ENCODE assay signal across 29 cellular contexts in the genomic region with DNA sequence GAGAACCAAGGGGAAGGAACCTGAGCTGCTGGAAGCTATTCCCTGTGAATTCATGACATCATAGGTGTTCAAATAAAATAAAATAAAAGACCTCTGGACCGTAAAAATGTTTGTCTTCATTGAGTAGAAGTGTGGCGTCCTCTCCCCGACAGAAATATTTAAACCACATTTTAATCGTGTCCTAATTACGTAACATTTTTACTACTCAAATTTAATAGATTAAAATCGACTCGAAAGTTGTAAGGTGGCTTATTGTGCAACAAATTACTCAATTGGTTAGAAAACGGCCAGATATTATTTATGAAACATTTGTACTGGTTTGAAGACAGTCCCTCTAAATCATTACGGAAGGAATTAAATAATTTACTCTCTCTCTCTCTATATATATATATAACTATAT.
"Had no signal": no experiment of that assay in that cellular context is flagged by ENCODE, and none has a peak within 500 bp of the region (broad histone marks: within the 10 kb centered on the region; RNA-seq: fewer than 3 reads in every experiment).

No MANE protein-coding gene starts in this region.

- H3K27ac Mint-ChIP-seq: activated CD4-positive, alpha-beta memory T cell treated with anti-CD3 and anti-CD28 coated beads for 36 hours; activated CD4-positive, alpha-beta T cell treated with anti-CD3 and anti-CD28 coated beads for 36 hours; activated CD4-positive, alpha-beta T cell treated with anti-CD3 and anti-CD28 coated beads, Interleukin-2, amount 10 ng/mL, durations not matched to agents 24 days and 14 days; activated CD8-positive, alpha-beta T cell treated with anti-CD3 and anti-CD28 coated beads, Interleukin-2, amount 10 ng/mL, durations not matched to agents 7 days and 5 days; activated naive CD4-positive, alpha-beta T cell treated with anti-CD3 and anti-CD28 coated beads, Interleukin-2, amount 10 ng/mL, durations not matched to agents 7 days and 5 days; activated naive CD4-positive, alpha-beta T cell treated with anti-CD3 and anti-CD28 coated beads, Interleukin-2, amount 50 U/mL, for 72 hours; activated naive CD8-positive, alpha-beta T cell treated with anti-CD3 and anti-CD28 coated beads, Interleukin-2, amount 10 ng/mL, durations not matched to agents 7 days and 5 days; activated T-cell treated with anti-CD3 and anti-CD28 coated beads, Interleukin-2, amount 50 U/mL, for 24 hours; activated T-cell treated with anti-CD3 and anti-CD28 coated beads, Interleukin-2, amount 50 U/mL, for 72 hours; brain had no signal

- H3K4me1 ChIP-seq: ascending aorta, breast epithelium, colonic mucosa, esophagus squamous epithelium, gastroesophageal sphincter had no signal

- H3K4me1 Mint-ChIP-seq: activated CD4-positive, alpha-beta T cell treated with anti-CD3 and anti-CD28 coated beads for 36 hours; activated naive CD8-positive, alpha-beta T cell treated with anti-CD3 and anti-CD28 coated beads, Interleukin-2, amount 10 ng/mL, durations not matched to agents 7 days and 5 days; brain had no signal

- H3K36me3 Mint-ChIP-seq: activated CD4-positive, alpha-beta memory T cell treated with anti-CD3 and anti-CD28 coated beads for 36 hours; activated naive CD4-positive, alpha-beta T cell treated with anti-CD3 and anti-CD28 coated beads, Interleukin-2, amount 10 ng/mL, durations not matched to agents 7 days and 5 days; activated naive CD4-positive, alpha-beta T cell treated with anti-CD3 and anti-CD28 coated beads, Interleukin-2, amount 50 U/mL, for 72 hours; activated naive CD8-positive, alpha-beta T cell treated with anti-CD3 and anti-CD28 coated beads, Interleukin-2, amount 10 ng/mL, durations not matched to agents 7 days and 5 days; brain had no signal

- DNase-seq: activated CD4-positive, alpha-beta memory T cell treated with anti-CD3 and anti-CD28 coated beads for 36 hours; activated CD4-positive, alpha-beta T cell treated with anti-CD3 and anti-CD28 coated beads for 36 hours; activated CD4-positive, CD25-positive, alpha-beta regulatory T cell; activated CD4-positive, CD25-positive, alpha-beta regulatory T cell treated with anti-CD3 and anti-CD28 coated beads, Interleukin-2, amount 50 U/mL, for 72 hours; activated CD8-positive, alpha-beta memory T cell treated with anti-CD3 and anti-CD28 coated beads, Interleukin-2, amount 50 U/mL, for 48 hours; activated CD8-positive, alpha-beta T cell treated with anti-CD3 and anti-CD28 coated beads, Interleukin-2, amount 10 ng/mL, durations not matched to agents 7 days and 5 days; activated gamma-delta T cell; activated naive CD4-positive, alpha-beta T cell; activated naive CD4-positive, alpha-beta T cell treated with anti-CD3 and anti-CD28 coated beads, Interleukin-2, amount 10 ng/mL, durations not matched to agents 7 days and 5 days; activated naive CD8-positive, alpha-beta T cell treated with anti-CD3 and anti-CD28 coated beads, Interleukin-2, amount 10 ng/mL, durations not matched to agents 7 days and 5 days; activated T-cell treated with anti-CD3 and anti-CD28 coated beads for 4 hours; activated T-cell treated with anti-CD3 and anti-CD28 coated beads, Interleukin-2, amount 50 U/mL, for 24 hours; activated T-cell treated with anti-CD3 and anti-CD28 coated beads, Interleukin-2, amount 50 U/mL, for 72 hours; central memory CD4-positive, alpha-beta T cell; cerebellar nuclear complex; effector CD8-positive, alpha-beta T cell; esophagus squamous epithelium; foreskin melanocyte; T-helper 2 cell had no signal

- H3K4me3 Mint-ChIP-seq: activated CD4-positive, alpha-beta memory T cell treated with anti-CD3 and anti-CD28 coated beads for 36 hours; activated CD4-positive, alpha-beta T cell treated with anti-CD3 and anti-CD28 coated beads for 36 hours; activated CD4-positive, alpha-beta T cell treated with anti-CD3 and anti-CD28 coated beads, Interleukin-2, amount 10 ng/mL, durations not matched to agents 24 days and 14 days; activated CD8-positive, alpha-beta T cell treated with anti-CD3 and anti-CD28 coated beads, Interleukin-2, amount 10 ng/mL, durations not matched to agents 7 days and 5 days; activated naive CD4-positive, alpha-beta T cell treated with anti-CD3 and anti-CD28 coated beads, Interleukin-2, amount 10 ng/mL, durations not matched to agents 7 days and 5 days; activated naive CD8-positive, alpha-beta T cell treated with anti-CD3 and anti-CD28 coated beads, Interleukin-2, amount 10 ng/mL, durations not matched to agents 7 days and 5 days; activated T-cell treated with anti-CD3 and anti-CD28 coated beads, Interleukin-2, amount 50 U/mL, for 24 hours; activated T-cell treated with anti-CD3 and anti-CD28 coated beads, Interleukin-2, amount 50 U/mL, for 72 hours; brain had no signal

- H3K9me3 Mint-ChIP-seq: activated CD4-positive, alpha-beta memory T cell treated with anti-CD3 and anti-CD28 coated beads for 36 hours; activated CD4-positive, alpha-beta T cell treated with anti-CD3 and anti-CD28 coated beads, Interleukin-2, amount 10 ng/mL, durations not matched to agents 24 days and 14 days; activated naive CD4-positive, alpha-beta T cell treated with anti-CD3 and anti-CD28 coated beads, Interleukin-2, amount 10 ng/mL, durations not matched to agents 7 days and 5 days; activated naive CD4-positive, alpha-beta T cell treated with anti-CD3 and anti-CD28 coated beads, Interleukin-2, amount 50 U/mL, for 72 hours; activated naive CD8-positive, alpha-beta T cell treated with anti-CD3 and anti-CD28 coated beads, Interleukin-2, amount 10 ng/mL, durations not matched to agents 7 days and 5 days; activated T-cell treated with anti-CD3 and anti-CD28 coated beads, Interleukin-2, amount 50 U/mL, for 24 hours; activated T-cell treated with anti-CD3 and anti-CD28 coated beads, Interleukin-2, amount 50 U/mL, for 72 hours; brain had no signal

- FAIRE-seq: endothelial cell of umbilical vein had no signal

- H3K36me3 ChIP-seq: ascending aorta, breast epithelium, cardiac muscle cell, colonic mucosa, esophagus squamous epithelium, gastroesophageal sphincter had no signal

- H3K9me3 ChIP-seq: breast epithelium, colonic mucosa, esophagus squamous epithelium, gastroesophageal sphincter had no signal

- ATAC-seq: activated CD4-positive, alpha-beta T cell treated with anti-CD3 and anti-CD28 coated beads for 36 hours; activated CD8-positive, alpha-beta T cell treated with anti-CD3 and anti-CD28 coated beads, Interleukin-2, amount 10 ng/mL, durations not matched to agents 7 days and 5 days; activated naive CD4-positive, alpha-beta T cell treated with anti-CD3 and anti-CD28 coated beads, Interleukin-2, amount 50 U/mL, for 72 hours; activated T-cell treated with anti-CD3 and anti-CD28 coated beads, Interleukin-2, amount 50 U/mL, for 72 hours; gastroesophageal sphincter had no signal

- H3K27ac ChIP-seq: ascending aorta, breast epithelium, cardiac muscle cell, colonic mucosa, epithelial cell of prostate, esophagus squamous epithelium, gastroesophageal sphincter had no signal

- H3K4me3 ChIP-seq: ascending aorta, breast epithelium, cardiac muscle cell, colonic mucosa, esophagus squamous epithelium, gastroesophageal sphincter had no signal

- H3K27me3 ChIP-seq: ascending aorta, breast epithelium, colonic mucosa, esophagus squamous epithelium, gastroesophageal sphincter had no signal
